ENCODE assay signal across 1 cellular context in genomic region chr1:1881727-1882126, GRCh38.
TF ChIP-seq lines count a peak whose summit lies in the region.

No MANE protein-coding gene starts in this region.

TF ChIP-seq in SK-N-SH treated with all-trans-retinoic acid at 6 μM for 48 hours, 23 proteins besides CTCF, POLR2A, EP300 and RAD21:
- TF ChIP-seq PATZ1 (CRISPR knock-in tag; IDR thresholded peaks at IDR 0.05; ENCODE audit: borderline replicate concordance) = no peak
- TF ChIP-seq ISL1 (CRISPR knock-in tag; IDR thresholded peaks at IDR 0.05) = no peak
- no peak for TF ChIP-seq CREB5 (CRISPR knock-in tag; IDR thresholded peaks at IDR 0.05; ENCODE audit: low read depth)
- TF ChIP-seq ZNF565 (CRISPR knock-in tag; conservative IDR thresholded peaks at IDR 0.05; ENCODE audit: low read depth) = no peak
- TF ChIP-seq, protein P1, sequence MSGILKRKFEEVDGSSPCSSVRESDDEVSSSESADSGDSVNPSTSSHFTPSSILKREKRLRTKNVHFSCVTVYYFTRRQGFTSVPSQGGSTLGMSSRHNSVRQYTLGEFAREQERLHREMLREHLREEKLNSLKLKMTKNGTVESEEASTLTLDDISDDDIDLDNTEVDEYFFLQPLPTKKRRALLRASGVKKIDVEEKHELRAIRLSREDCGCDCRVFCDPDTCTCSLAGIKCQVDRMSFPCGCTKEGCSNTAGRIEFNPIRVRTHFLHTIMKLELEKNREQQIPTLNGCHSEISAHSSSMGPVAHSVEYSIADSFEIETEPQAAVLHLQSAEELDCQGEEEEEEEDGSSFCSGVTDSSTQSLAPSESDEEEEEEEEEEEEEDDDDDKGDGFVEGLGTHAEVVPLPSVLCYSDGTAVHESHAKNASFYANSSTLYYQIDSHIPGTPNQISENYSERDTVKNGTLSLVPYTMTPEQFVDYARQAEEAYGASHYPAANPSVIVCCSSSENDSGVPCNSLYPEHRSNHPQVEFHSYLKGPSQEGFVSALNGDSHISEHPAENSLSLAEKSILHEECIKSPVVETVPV (CRISPR knock-in tag; IDR thresholded peaks at IDR 0.05) = no peak
- no peak for TF ChIP-seq ZNF70 (CRISPR knock-in tag; IDR thresholded peaks at IDR 0.05)
- TF ChIP-seq ZFP30 (CRISPR knock-in tag; IDR thresholded peaks at IDR 0.05) = no peak
- TF ChIP-seq TOX (CRISPR knock-in tag; IDR thresholded peaks at IDR 0.05; ENCODE audit: borderline replicate concordance) = no peak
- no peak for TF ChIP-seq PPARA (CRISPR knock-in tag; IDR thresholded peaks at IDR 0.05; ENCODE audit: borderline replicate concordance)
- TF ChIP-seq, protein P2, sequence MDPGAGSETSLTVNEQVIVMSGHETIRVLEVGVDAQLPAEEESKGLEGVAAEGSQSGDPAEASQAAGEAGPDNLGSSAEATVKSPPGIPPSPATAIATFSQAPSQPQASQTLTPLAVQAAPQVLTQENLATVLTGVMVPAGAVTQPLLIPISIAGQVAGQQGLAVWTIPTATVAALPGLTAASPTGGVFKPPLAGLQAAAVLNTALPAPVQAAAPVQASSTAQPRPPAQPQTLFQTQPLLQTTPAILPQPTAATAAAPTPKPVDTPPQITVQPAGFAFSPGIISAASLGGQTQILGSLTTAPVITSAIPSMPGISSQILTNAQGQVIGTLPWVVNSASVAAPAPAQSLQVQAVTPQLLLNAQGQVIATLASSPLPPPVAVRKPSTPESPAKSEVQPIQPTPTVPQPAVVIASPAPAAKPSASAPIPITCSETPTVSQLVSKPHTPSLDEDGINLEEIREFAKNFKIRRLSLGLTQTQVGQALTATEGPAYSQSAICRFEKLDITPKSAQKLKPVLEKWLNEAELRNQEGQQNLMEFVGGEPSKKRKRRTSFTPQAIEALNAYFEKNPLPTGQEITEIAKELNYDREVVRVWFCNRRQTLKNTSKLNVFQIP (CRISPR knock-in tag; IDR thresholded peaks at IDR 0.05; ENCODE audit: borderline replicate concordance, low read depth) = no peak
- no peak for TF ChIP-seq CSDC2 (CRISPR knock-in tag; IDR thresholded peaks at IDR 0.05)
- TF ChIP-seq ARNTL (CRISPR knock-in tag; IDR thresholded peaks at IDR 0.05; ENCODE audit: borderline replicate concordance, low read depth) = no peak
- no peak for TF ChIP-seq SNAI2 (CRISPR knock-in tag; IDR thresholded peaks at IDR 0.05)
- no peak for TF ChIP-seq RARB (CRISPR knock-in tag; IDR thresholded peaks at IDR 0.05)
- TF ChIP-seq BACH2 (CRISPR knock-in tag; IDR thresholded peaks at IDR 0.05; ENCODE audit: borderline replicate concordance) = no peak
- no peak for TF ChIP-seq ZFP3 (CRISPR knock-in tag; IDR thresholded peaks at IDR 0.05)
- no peak for TF ChIP-seq TCF4 (CRISPR knock-in tag; IDR thresholded peaks at IDR 0.05; ENCODE audit: borderline replicate concordance)
- no peak for TF ChIP-seq ZC3H10 (CRISPR knock-in tag; IDR thresholded peaks at IDR 0.05)
- no peak for TF ChIP-seq TSHZ2 (CRISPR knock-in tag; IDR thresholded peaks at IDR 0.05)
